8 cellular contexts compared by ENCODE assay signal in genomic region chr1:182614796-182615451, GRCh38. TPM values are rescaled to one million over a fixed set of nuclear protein-coding genes. Genes with fewer than 3 reads are reported as not detected.
A peak's percentile ranks its signal among the peaks of the same experiment; 100 is the strongest.
DNase-seq lines count a peak whose midpoint lies in the region; ATAC-seq and TF ChIP-seq lines count a peak whose summit lies in the region.

No MANE protein-coding gene starts in this region.

- H3K27me3 Mint-ChIP-seq in WTC11 (ENCODE audit: low read depth) (peaks cover 67% of the 10 kb centered on the region), chondrocyte (ENCODE audit: low read depth) (no peaks in the 10 kb centered on the region)

- H3K4me3 Mint-ChIP-seq in WTC11: peak overlapping the region; percentile 71
- peak overlapping the region; percentile 76 for H3K4me3 Mint-ChIP-seq in chondrocyte (ENCODE audit: unreplicated experiment)

- CTCF ChIA-PET in HEK293T (lab: Yijun Ruan, JAX): interaction anchor here (1.4 kb wide), 1 partner anchor 170 kb away, joined by 3 read pairs; no protein-coding TSS in a partner anchor
- CTCF ChIA-PET in WTC11 (lab: Charles Lee): interaction anchor here (0.7 to 6.3 kb wide), 9 partner anchors 11 to 171 kb away, joined by 3 to 84 read pairs (median 4); partner anchors contain the start of gene RGS16

- H3K36me3 Mint-ChIP-seq in WTC11 (no peaks in the 10 kb centered on the region), chondrocyte (ENCODE audit: low read depth) (no peaks in the 10 kb centered on the region)

- TF ChIP-seq CTCF in WTC11 (IDR thresholded peaks at IDR 0.05): no peak
- no peak for TF ChIP-seq CTCF in chondrocyte (IDR thresholded peaks at IDR 0.05)

- H3K4me1 Mint-ChIP-seq in WTC11 (peaks cover 81% of the 10 kb centered on the region), chondrocyte (ENCODE audit: low read depth) (peaks cover 74% of the 10 kb centered on the region)

- peak; percentile 24 for ATAC-seq in WTC11

- H3K27ac Mint-ChIP-seq in WTC11 (peak overlapping the region; percentile 86), chondrocyte (ENCODE audit: unreplicated experiment) (peak overlapping the region; percentile 99)

- DNase-seq in GM04503 (ENCODE audit: low read depth) (peak; percentile 68), HEK293T (ENCODE audit: extremely low spot score) (peak; percentile 67), NCI-H146 treated with DMSO at 0.1 percent for 48 hours (lab: John Stamatoyannopoulos, UW; ENCODE audit: unreplicated experiment) (peak; percentile 62), WTC11 (ENCODE audit: low spot score) (peak; percentile 55), chondrocyte (ENCODE audit: low spot score) (no peak), kidney glomerular epithelial cell (lab: John Stamatoyannopoulos, UW) (peak; percentile 53), NCI-H2196 (lab: John Stamatoyannopoulos, UW; ENCODE audit: unreplicated experiment) (no peak)
- DNase-seq in stimulated activated CD4-positive, alpha-beta T cell treated with anti-CD3 and anti-CD28 coated beads, Interleukin-1b, Interleukin-23, amount 100 ng/mL, for 24 hours (ENCODE audit: low read depth in 4 of 4, low spot score in 1 of 4): peak in 3 of 4 experiments; percentile 28 to 44 (median 32)

- POLR2A ChIA-PET in HEK293T (lab: Yijun Ruan, JAX): interaction anchor here (0.7 to 4.9 kb wide), 17 partner anchors 10 to 170 kb away, joined by 3 to 64 read pairs (median 4); partner anchors contain the start of gene RGS16
- POLR2A ChIA-PET in WTC11 (lab: Charles Lee): interaction anchor here (0.5 to 1.9 kb wide), 9 partner anchors 8 to 410 kb away, joined by 3 to 7 read pairs (median 3); partner anchors contain the start of gene RGS16

- no peaks in the 10 kb centered on the region for H3K9me3 Mint-ChIP-seq in WTC11
- H3K9me3 Mint-ChIP-seq in chondrocyte (ENCODE audit: low read depth): no peaks in the 10 kb centered on the region

TF ChIP-seq in HEK293T, 16 proteins besides CTCF, POLR2A, EP300 and RAD21:
- TF ChIP-seq SP1 (IDR thresholded peaks at IDR 0.05): no peak
- peak; percentile 95 for TF ChIP-seq L3MBTL2 (conservative IDR thresholded peaks at IDR 0.05)
- 0 out of 2 replicates have a peak, but pooled peaks have one; percentile 52 for TF ChIP-seq ELF4 (IDR thresholded peaks at IDR 0.05)

TF ChIP-seq in WTC11, 78 proteins besides CTCF, POLR2A, EP300 and RAD21 (continues in another document):
- TF ChIP-seq, protein P1, sequence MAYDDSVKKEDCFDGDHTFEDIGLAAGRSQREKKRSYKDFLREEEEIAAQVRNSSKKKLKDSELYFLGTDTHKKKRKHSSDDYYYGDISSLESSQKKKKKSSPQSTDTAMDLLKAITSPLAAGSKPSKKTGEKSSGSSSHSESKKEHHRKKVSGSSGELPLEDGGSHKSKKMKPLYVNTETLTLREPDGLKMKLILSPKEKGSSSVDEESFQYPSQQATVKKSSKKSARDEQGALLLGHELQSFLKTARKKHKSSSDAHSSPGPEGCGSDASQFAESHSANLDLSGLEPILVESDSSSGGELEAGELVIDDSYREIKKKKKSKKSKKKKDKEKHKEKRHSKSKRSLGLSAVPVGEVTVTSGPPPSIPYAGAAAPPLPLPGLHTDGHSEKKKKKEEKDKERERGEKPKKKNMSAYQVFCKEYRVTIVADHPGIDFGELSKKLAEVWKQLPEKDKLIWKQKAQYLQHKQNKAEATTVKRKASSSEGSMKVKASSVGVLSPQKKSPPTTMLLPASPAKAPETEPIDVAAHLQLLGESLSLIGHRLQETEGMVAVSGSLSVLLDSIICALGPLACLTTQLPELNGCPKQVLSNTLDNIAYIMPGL (CRISPR knock-in tag; IDR thresholded peaks at IDR 0.05): peak; percentile 30; the same call in 1 of the 2 replicates
- no peak for TF ChIP-seq ZMAT4 (CRISPR knock-in tag; IDR thresholded peaks at IDR 0.05)
- TF ChIP-seq, protein P2, sequence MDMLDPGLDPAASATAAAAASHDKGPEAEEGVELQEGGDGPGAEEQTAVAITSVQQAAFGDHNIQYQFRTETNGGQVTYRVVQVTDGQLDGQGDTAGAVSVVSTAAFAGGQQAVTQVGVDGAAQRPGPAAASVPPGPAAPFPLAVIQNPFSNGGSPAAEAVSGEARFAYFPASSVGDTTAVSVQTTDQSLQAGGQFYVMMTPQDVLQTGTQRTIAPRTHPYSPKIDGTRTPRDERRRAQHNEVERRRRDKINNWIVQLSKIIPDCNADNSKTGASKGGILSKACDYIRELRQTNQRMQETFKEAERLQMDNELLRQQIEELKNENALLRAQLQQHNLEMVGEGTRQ (CRISPR knock-in tag; IDR thresholded peaks at IDR 0.05): no peak
- TF ChIP-seq IRF2 (CRISPR knock-in tag; IDR thresholded peaks at IDR 0.05; ENCODE audit: borderline replicate concordance, low read depth): no peak
- peak; percentile 77 for TF ChIP-seq ZNF317 (CRISPR knock-in tag; IDR thresholded peaks at IDR 0.05; ENCODE audit: borderline replicate concordance, low read depth)
- no peak for TF ChIP-seq E2F4 (CRISPR knock-in tag; IDR thresholded peaks at IDR 0.05; ENCODE audit: borderline replicate concordance, low read depth)
- peak; percentile 59; the same call in 1 of the 2 replicates for TF ChIP-seq FOXK1 (CRISPR knock-in tag; IDR thresholded peaks at IDR 0.05)
- TF ChIP-seq MAX (CRISPR knock-in tag; IDR thresholded peaks at IDR 0.05): peak; percentile 61; the same call in 1 of the 2 replicates
- peak; percentile 73 for TF ChIP-seq ARID4B (CRISPR knock-in tag; IDR thresholded peaks at IDR 0.05; ENCODE audit: borderline replicate concordance)
- no peak for TF ChIP-seq ATF1 (CRISPR knock-in tag; IDR thresholded peaks at IDR 0.05)
- TF ChIP-seq, protein P3, sequence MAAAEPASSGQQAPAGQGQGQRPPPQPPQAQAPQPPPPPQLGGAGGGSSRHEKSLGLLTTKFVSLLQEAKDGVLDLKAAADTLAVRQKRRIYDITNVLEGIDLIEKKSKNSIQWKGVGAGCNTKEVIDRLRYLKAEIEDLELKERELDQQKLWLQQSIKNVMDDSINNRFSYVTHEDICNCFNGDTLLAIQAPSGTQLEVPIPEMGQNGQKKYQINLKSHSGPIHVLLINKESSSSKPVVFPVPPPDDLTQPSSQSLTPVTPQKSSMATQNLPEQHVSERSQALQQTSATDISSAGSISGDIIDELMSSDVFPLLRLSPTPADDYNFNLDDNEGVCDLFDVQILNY (CRISPR knock-in tag; IDR thresholded peaks at IDR 0.05): 0 out of 2 replicates have a peak, but pooled peaks have one; percentile 16
- TF ChIP-seq TEAD4 (CRISPR knock-in tag; IDR thresholded peaks at IDR 0.05): 0 out of 2 replicates have a peak, but pooled peaks have one; percentile 27
- peak; percentile 40; the same call in 1 of the 2 replicates for TF ChIP-seq CREM (CRISPR knock-in tag; IDR thresholded peaks at IDR 0.05)
- TF ChIP-seq ATF3 (CRISPR knock-in tag; conservative IDR thresholded peaks at IDR 0.05): no peak; the same call in 1 of the 2 replicates

RNA-seq across cellular contexts. Expression of gene RGS16, which starts 10.7 kb away (rescaled TPM):
- 9.9 to 17.8 TPM (median 10.2 TPM) in 3 replicates for total RNA-seq in WTC11 (2021)
- total RNA-seq in chondrocyte: 0.56 to 7.7 TPM (median 7.0 TPM) in 3 replicates

RNA-seq across cellular contexts. Expression of gene RNASEL, which starts 25.9 kb away (rescaled TPM):
- total RNA-seq in WTC11 (2021): 0.64 to 0.87 TPM (median 0.77 TPM) in 3 replicates
- total RNA-seq in chondrocyte: 3.5 to 5.2 TPM (median 4.0 TPM) in 3 replicates

Comparison
In these comparisons a context has a peak if more than half of its experiments do, and no peak if none do; other contexts are left out.
1. DNase-seq: peak in GM04503 (single experiment), HEK293T (single experiment), NCI-H146 treated with DMSO at 0.1 percent for 48 hours (single experiment), WTC11 (single experiment), kidney glomerular epithelial cell (single experiment) and stimulated activated CD4-positive, alpha-beta T cell treated with anti-CD3 and anti-CD28 coated beads, Interleukin-1b, Interleukin-23, amount 100 ng/mL, for 24 hours (3 of 4); none in chondrocyte (single experiment) and NCI-H2196 (single experiment).